ENCODE assay signal across 8 cellular contexts in genomic region chr10:97081621-97082235, GRCh38.
A peak's percentile ranks its signal among the peaks of the same experiment; 100 is the strongest.
DNase-seq lines count a peak whose midpoint lies in the region; ATAC-seq, FAIRE-seq and TF ChIP-seq lines count a peak whose summit lies in the region.

No MANE protein-coding gene starts in this region.

- no peak overlapping the region for H3K4me2 ChIP-seq in endothelial cell of umbilical vein (ENCODE audit: insufficient read depth, low read length)

- no peaks in the 10 kb centered on the region for H3K9me3 ChIP-seq in endothelial cell of umbilical vein (replicated peaks; ENCODE audit: control insufficient read depth, insufficient read depth, low read length)

- CTCF ChIA-PET in activated CD8-positive, alpha-beta T cell treated with anti-CD3 and anti-CD28 coated beads, Interleukin-2, amount 10 ng/mL, durations not matched to agents 7 days and 5 days (lab: Charles Lee), result interaction anchor here (0.9 to 15.2 kb wide), 10 partner anchors 9 to 153 kb away, joined by 3 to 442 read pairs (median 6); no protein-coding TSS in a partner anchor
- CTCF ChIA-PET in endothelial cell of umbilical vein (lab: Charles Lee), result interaction anchor here (0.8 to 4.5 kb wide), 33 partner anchors 9 to 495 kb away, joined by 3 to 83 read pairs (median 5); partner anchors contain the start of gene TM9SF3

- TF ChIP-seq POLR2A in endothelial cell of umbilical vein (IDR thresholded peaks at IDR 0.05; ENCODE audit: low read depth, low read length), result no peak

- peaks cover 19% of the 10 kb centered on the region for H3K27me3 Mint-ChIP-seq in activated CD8-positive, alpha-beta T cell treated with anti-CD3 and anti-CD28 coated beads, Interleukin-2, amount 10 ng/mL, durations not matched to agents 7 days and 5 days (ENCODE audit: low read depth)
- peaks cover 17% of the 10 kb centered on the region for H3K27me3 Mint-ChIP-seq in nephron (ENCODE audit: low read depth)

- BruUV-seq in endothelial cell of umbilical vein (replicated peaks; lab: Mats Ljungman, UMichigan), result no TSS peak

- H4K20me1 ChIP-seq in endothelial cell of umbilical vein (replicated peaks; ENCODE audit: control insufficient read depth, extremely low read depth, insufficient read depth, low read length), result no peaks in the 10 kb centered on the region

- dilution Hi-C loops in endothelial cell of umbilical vein (cut with MboI; ENCODE audit: extremely low pct_ligation_motif_present, low sequenced_read_pairs), result no loop called here

- H3K9me1 ChIP-seq in endothelial cell of umbilical vein (replicated peaks; ENCODE audit: control insufficient read depth, extremely low read depth, insufficient read depth, low read length), result no peaks in the 10 kb centered on the region

- POLR2A ChIA-PET in activated CD8-positive, alpha-beta T cell treated with anti-CD3 and anti-CD28 coated beads, Interleukin-2, amount 10 ng/mL, durations not matched to agents 7 days and 5 days (lab: Charles Lee), result no interaction called here
- POLR2A ChIA-PET in endothelial cell of umbilical vein (lab: Charles Lee), result no interaction called here

- peak; percentile 18 for DNase-seq in GM12864 (ENCODE audit: low read depth)
- DNase-seq in NAMALWA (ENCODE audit: low spot score), result peak; percentile 77
- DNase-seq in activated CD8-positive, alpha-beta T cell treated with anti-CD3 and anti-CD28 coated beads, Interleukin-2, amount 10 ng/mL, durations not matched to agents 7 days and 5 days, result peak; percentile 76
- DNase-seq in endothelial cell of umbilical vein (ENCODE audit: low read depth, low spot score), result peak; percentile 57
- no peak for DNase-seq in DMS114 treated with DMSO at 0.1 percent for 48 hours (lab: John Stamatoyannopoulos, UW; ENCODE audit: unreplicated experiment)

- H3K9ac ChIP-seq in endothelial cell of umbilical vein (replicated peaks; ENCODE audit: extremely low read depth, insufficient read depth, low read length), result no peak overlapping the region

- FAIRE-seq in endothelial cell of umbilical vein (lab: Jason Lieb, UNC), result peak; percentile 88

- H3K4me3 Mint-ChIP-seq in activated CD8-positive, alpha-beta T cell treated with anti-CD3 and anti-CD28 coated beads, Interleukin-2, amount 10 ng/mL, durations not matched to agents 7 days and 5 days, result no peak overlapping the region
- no peak overlapping the region for H3K4me3 Mint-ChIP-seq in nephron

- H3K4me1 ChIP-seq in endothelial cell of umbilical vein (ENCODE audit: control insufficient read depth, extremely low read depth, insufficient read depth, low read length), result no peaks in the 10 kb centered on the region

- intact Hi-C loops in endothelial cell of umbilical vein (cut with micrococcal nuclease), result loop anchor here (1.0 to 5.0 kb wide), 4 partner anchors 35 to 276 kb away; no protein-coding TSS in a partner anchor

- H3K36me3 ChIP-seq in endothelial cell of umbilical vein (ENCODE audit: control insufficient read depth in 2 of 2, extremely low read depth in 1 of 2, insufficient read depth in 2 of 2, low read length in 2 of 2), result no peaks in the 10 kb centered on the region

- no peaks in the 10 kb centered on the region for H3K79me2 ChIP-seq in endothelial cell of umbilical vein (ENCODE audit: control insufficient read depth, insufficient read depth, low read length)

- H3K27ac ChIP-seq in endothelial cell of umbilical vein (ENCODE audit: insufficient read depth, low read depth, low read length), result no peak overlapping the region

- H3K36me3 Mint-ChIP-seq in activated CD8-positive, alpha-beta T cell treated with anti-CD3 and anti-CD28 coated beads, Interleukin-2, amount 10 ng/mL, durations not matched to agents 7 days and 5 days (ENCODE audit: low read depth), result no peaks in the 10 kb centered on the region
- no peaks in the 10 kb centered on the region for H3K36me3 Mint-ChIP-seq in nephron (ENCODE audit: low read depth)

- TF ChIP-seq CTCF in GM12864 (IDR thresholded peaks at IDR 0.05; ENCODE audit: low read depth, low read length, missing control alignments) (peak; percentile 99), endothelial cell of umbilical vein (IDR thresholded peaks at IDR 0.05; ENCODE audit: extremely low read depth in 1 of 2, insufficient read depth in 1 of 2, low read depth in 1 of 2, low read length in 2 of 2) (peak; percentile 85 to 97), nephron (IDR thresholded peaks at IDR 0.05; ENCODE audit: unreplicated experiment in 3 of 3) (peak; percentile 73 to 89 (median 75))

- no peaks in the 10 kb centered on the region for H3K9me3 Mint-ChIP-seq in activated CD8-positive, alpha-beta T cell treated with anti-CD3 and anti-CD28 coated beads, Interleukin-2, amount 10 ng/mL, durations not matched to agents 7 days and 5 days (ENCODE audit: insufficient read depth)
- no peaks in the 10 kb centered on the region for H3K9me3 Mint-ChIP-seq in nephron

- peak; percentile 80 for ATAC-seq in activated CD8-positive, alpha-beta T cell treated with anti-CD3 and anti-CD28 coated beads, Interleukin-2, amount 10 ng/mL, durations not matched to agents 7 days and 5 days
- no peak for ATAC-seq in HG03354 (IDR thresholded peaks at IDR 0.05; ENCODE audit: poor library complexity, severe bottlenecking, unreplicated experiment)
- ATAC-seq in HG03139 (IDR thresholded peaks at IDR 0.05; ENCODE audit: unreplicated experiment), result no peak

- H3K27me3 ChIP-seq in endothelial cell of umbilical vein (ENCODE audit: control insufficient read depth in 2 of 2, insufficient read depth in 2 of 2, low read length in 2 of 2), result peaks cover 0 to 6% of the 10 kb centered on the region in 2 experiments

- no peak overlapping the region for H2AFZ ChIP-seq in endothelial cell of umbilical vein (ENCODE audit: low read depth, low read length)

- no peaks in the 10 kb centered on the region for H3K4me1 Mint-ChIP-seq in activated CD8-positive, alpha-beta T cell treated with anti-CD3 and anti-CD28 coated beads, Interleukin-2, amount 10 ng/mL, durations not matched to agents 7 days and 5 days (ENCODE audit: low read depth)
- no peaks in the 10 kb centered on the region for H3K4me1 Mint-ChIP-seq in nephron

- H3K27ac Mint-ChIP-seq in activated CD8-positive, alpha-beta T cell treated with anti-CD3 and anti-CD28 coated beads, Interleukin-2, amount 10 ng/mL, durations not matched to agents 7 days and 5 days, result no peak overlapping the region
- H3K27ac Mint-ChIP-seq in nephron, result no peak overlapping the region

- no peak overlapping the region for H3K4me3 ChIP-seq in GM12864 (ENCODE audit: low read depth, low read length)
- no peak overlapping the region for H3K4me3 ChIP-seq in endothelial cell of umbilical vein (replicated peaks in 1 of 3; ENCODE audit: insufficient read depth in 1 of 3, low read depth in 1 of 3, low read length in 3 of 3)

TF ChIP-seq in endothelial cell of umbilical vein, 7 proteins besides CTCF, POLR2A, EP300 and RAD21:
- TF ChIP-seq JUN (IDR thresholded peaks at IDR 0.05; ENCODE audit: borderline replicate concordance, insufficient read depth, insufficient read length, low read depth), result no peak
- no peak for TF ChIP-seq FOS (IDR thresholded peaks at IDR 0.05; ENCODE audit: borderline replicate concordance, insufficient read depth, low read length)
- no peak for TF ChIP-seq GATA2 (IDR thresholded peaks at IDR 0.05; ENCODE audit: insufficient read depth, insufficient read length, low read depth, low read length)
- TF ChIP-seq POLR2AphosphoS5 (IDR thresholded peaks at IDR 0.05; ENCODE audit: insufficient read depth, low read depth, low read length), result no peak
- no peak for TF ChIP-seq MYC (IDR thresholded peaks at IDR 0.05; ENCODE audit: low read depth, low read length)
- no peak for TF ChIP-seq EZH2 (IDR thresholded peaks at IDR 0.05; ENCODE audit: borderline replicate concordance, low read depth, low read length, severe bottlenecking)
